Comparison of ENCODE assay signal across 8 cellular contexts in genomic region chr16:20851601-20852000, GRCh38. TPM values are rescaled to one million over a fixed set of nuclear protein-coding genes. Genes with fewer than 3 reads are reported as not detected.
DNase-seq lines count a peak whose midpoint lies in the region; ATAC-seq and TF ChIP-seq lines count a peak whose summit lies in the region.

No MANE protein-coding gene starts in this region.

- H3K27ac ChIP-seq in HL-60 (replicated peaks) (0 out of 2 replicates have a peak overlapping the region, but pooled peaks have one; percentile 3), breast epithelium (peak overlapping the region; percentile 67 to 81), layer of hippocampus (ENCODE audit: low read depth, low read length) (peak overlapping the region; percentile 13), stomach smooth muscle (ENCODE audit: low read length) (peak overlapping the region; percentile 72)

- no peaks in the 10 kb centered on the region for H3K9me3 ChIP-seq in breast epithelium
- H3K9me3 ChIP-seq in stomach smooth muscle (ENCODE audit: control insufficient read depth in 2 of 2, low read length in 2 of 2): no peaks in the 10 kb centered on the region

- no peak for TF ChIP-seq POLR2A in breast epithelium (IDR thresholded peaks at IDR 0.05)

- H3K27me3 ChIP-seq in HL-60 (ENCODE audit: insufficient read depth, poor library complexity, severe bottlenecking): no peaks in the 10 kb centered on the region
- H3K27me3 ChIP-seq in breast epithelium: no peaks in the 10 kb centered on the region
- H3K27me3 ChIP-seq in layer of hippocampus (ENCODE audit: control insufficient read depth, insufficient read depth, low read length): no peaks in the 10 kb centered on the region
- no peaks in the 10 kb centered on the region for H3K27me3 ChIP-seq in stomach smooth muscle (ENCODE audit: control insufficient read depth in 1 of 2, insufficient read depth in 2 of 2, low read length in 2 of 2)

- H3K4me3 ChIP-seq in HL-60 (replicated peaks; ENCODE audit: insufficient read depth, low read length) (no peak overlapping the region), breast epithelium (peak overlapping the region in 1 of 3 donors; percentile 10), stomach smooth muscle (ENCODE audit: low read length in 2 of 2) (no peak overlapping the region)

- no peak for DNase-seq in HL-60 (ENCODE audit: low read depth in 1 of 2, low spot score in 1 of 2)
- DNase-seq in breast epithelium (ENCODE audit: low spot score in 2 of 2): peak; percentile 66 to 88
- no peak for DNase-seq in GDM1 (lab: John Stamatoyannopoulos, UW)
- no peak for DNase-seq in NCI-H2029 treated with DMSO at 0.1 percent for 48 hours (lab: John Stamatoyannopoulos, UW)
- no peak for DNase-seq in globus pallidus (ENCODE audit: low spot score)

- peak overlapping the region in 1 of 2 donors; percentile 47 for H3K9ac ChIP-seq in stomach smooth muscle (ENCODE audit: low read length in 2 of 2)

- no peak for TF ChIP-seq CTCF in HL-60 (IDR thresholded peaks at IDR 0.05; ENCODE audit: insufficient read depth, low read length)
- TF ChIP-seq CTCF in breast epithelium (IDR thresholded peaks at IDR 0.05): no peak

- ATAC-seq in GM21526 (IDR thresholded peaks at IDR 0.05; ENCODE audit: low FRiP score, unreplicated experiment): no peak

- H3K4me1 ChIP-seq in breast epithelium (peaks cover 4 to 6% of the 10 kb centered on the region in 2 donors), stomach smooth muscle (ENCODE audit: control insufficient read depth, insufficient read depth, low read length) (peaks cover 13% of the 10 kb centered on the region)

- intact Hi-C loops in breast epithelium (cut with DNase I; ENCODE audit: low total_unique reads): loop anchor here (5.0 kb wide), 1 partner anchor 451 kb away; no protein-coding TSS in a partner anchor

- H3K36me3 ChIP-seq in breast epithelium (no peaks in the 10 kb centered on the region), stomach smooth muscle (ENCODE audit: control insufficient read depth in 2 of 2, insufficient read depth in 2 of 2, low read length in 2 of 2) (peaks cover 5 to 6% of the 10 kb centered on the region in 2 donors)

RNA-seq across cellular contexts. Expression of gene REXO5, which starts 45.3 kb away (rescaled TPM):
- total RNA-seq in breast epithelium: 10 to 100 TPM in 1 of 3 donors, 1 to 10 TPM in 2; 4.8 to 13.2 (median 5.9) TPM

RNA-seq across cellular contexts. Expression of gene ERI2, which starts 45.3 kb away (rescaled TPM):
- total RNA-seq in breast epithelium: 10 to 100 TPM; 21.8 to 33.2 (median 26.2) TPM

RNA-seq across cellular contexts. Expression of gene DCUN1D3, which starts 48.6 kb away (rescaled TPM):
- 10 to 100 TPM; 22.7 to 43.8 (median 26.2) TPM for total RNA-seq in breast epithelium

RNA-seq across cellular contexts. Expression of gene LYRM1, which starts 49.0 kb away (rescaled TPM):
- 10 to 100 TPM; 42.6 to 54.6 (median 50.9) TPM for total RNA-seq in breast epithelium

Comparison
In these comparisons a context has a peak if more than half of its experiments do, and no peak if none do; other contexts are left out.
1. DNase-seq: peak in breast epithelium (2 of 2); none in HL-60 (0 of 2), GDM1 (single experiment), NCI-H2029 treated with DMSO at 0.1 percent for 48 hours (single experiment) and globus pallidus (single experiment).
2. H3K27ac ChIP-seq: peak in every context shown above with its lines; median percentile 74 in breast epithelium; 72 in stomach smooth muscle; 13 in layer of hippocampus; 3 in HL-60.